ENCODE assay signal across 8 cellular contexts in the genomic region with DNA sequence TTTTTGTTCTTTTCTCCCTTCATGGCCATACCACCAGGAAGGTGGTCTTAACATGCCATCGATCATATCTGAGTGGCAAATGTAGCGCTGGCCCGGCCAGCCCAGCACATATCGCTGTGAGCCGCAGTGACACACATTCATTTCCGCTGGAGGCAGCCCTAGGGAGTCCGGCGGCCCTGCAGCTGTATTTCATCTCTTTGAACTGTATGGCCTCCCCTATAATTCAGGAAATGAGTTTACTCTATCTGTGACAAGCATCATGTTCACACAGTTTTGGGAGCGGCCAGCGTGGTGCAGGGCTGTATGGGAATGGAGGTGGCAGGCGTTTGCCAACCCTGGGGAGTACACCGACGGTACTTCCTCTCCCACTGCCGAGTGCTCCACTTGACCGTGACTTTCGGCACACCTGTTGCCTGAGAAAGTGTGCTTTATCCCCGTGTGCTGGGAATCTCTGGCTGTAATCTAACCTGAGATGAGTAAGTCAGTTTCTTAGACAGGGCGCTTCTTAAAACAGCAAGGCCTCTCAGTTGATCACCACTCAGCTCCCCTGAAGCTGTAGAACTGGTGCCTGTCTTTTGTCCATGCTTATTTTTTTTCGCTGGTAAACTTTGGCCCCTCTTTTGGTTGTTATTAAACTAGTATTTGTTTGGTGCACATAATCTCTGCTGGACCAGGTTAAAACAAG.
A peak's percentile ranks its signal among the peaks of the same experiment; 100 is the strongest.
DNase-seq lines count a peak whose midpoint lies in the region; ATAC-seq, FAIRE-seq and TF ChIP-seq lines count a peak whose summit lies in the region.

No MANE protein-coding gene starts in this region.

- peak overlapping the region; percentile 31 for H3K4me3 ChIP-seq in BLaER1

- no peaks in the 10 kb centered on the region for H3K36me3 ChIP-seq in BLaER1

- ATAC-seq in HG03571 (IDR thresholded peaks at IDR 0.05; ENCODE audit: unreplicated experiment) (peak; percentile 71), WTC11 (no peak)

- FAIRE-seq in H54 (lab: Jason Lieb, UNC), result no peak

- no peaks in the 10 kb centered on the region for H3K27me3 Mint-ChIP-seq in WTC11 (ENCODE audit: low read depth)

- TF ChIP-seq CTCF in GM20000 (IDR thresholded peaks at IDR 0.05; ENCODE audit: extremely low read depth, missing control alignments), result no peak
- no peak for TF ChIP-seq CTCF in WTC11 (IDR thresholded peaks at IDR 0.05)

- peaks cover 84% of the 10 kb centered on the region for H3K4me1 ChIP-seq in BLaER1

- DNase-seq in GM20000 (ENCODE audit: low spot score) (peak; percentile 44), WTC11 (ENCODE audit: low spot score) (no peak), dermis microvascular lymphatic vessel endothelial cell (ENCODE audit: low read depth in 2 of 2) (peak; percentile 23 to 68), H54 (ENCODE audit: insufficient read length, low spot score) (no peak), NCI-H226 (no peak)
- DNase-seq in stimulated activated CD8-positive, alpha-beta memory T cell treated with anti-CD3 and anti-CD28 coated beads, Interleukin-12 subunit alpha, Interleukin-12 subunit beta, amount 100 ng/mL, for 1 hour (ENCODE audit: low read depth), result peak; percentile 31

- no peaks in the 10 kb centered on the region for H3K9me3 Mint-ChIP-seq in WTC11

- peaks cover 26% of the 10 kb centered on the region for H3K4me1 Mint-ChIP-seq in WTC11

- H3K4me2 ChIP-seq in BLaER1, result peak overlapping the region; percentile 91

- H4K20me1 ChIP-seq in BLaER1, result no peaks in the 10 kb centered on the region

- no peaks in the 10 kb centered on the region for H3K9me3 ChIP-seq in BLaER1

- H3K27ac Mint-ChIP-seq in WTC11, result peak overlapping the region; percentile 41; the same call in 1 of the 2 replicates

- peak overlapping the region; percentile 67 for H3K27ac ChIP-seq in BLaER1

- peak overlapping the region; percentile 42; the same call in 1 of the 2 replicates for H3K9ac ChIP-seq in BLaER1

- no peak for TF ChIP-seq POLR2A in H54 (IDR thresholded peaks at IDR 0.05; ENCODE audit: low read depth, low read length)

- POLR2A ChIA-PET in WTC11 (lab: Charles Lee), result no interaction called here

- no peak overlapping the region for H3K4me3 Mint-ChIP-seq in WTC11

- CTCF ChIA-PET in WTC11 (lab: Charles Lee), result no interaction called here

- no peaks in the 10 kb centered on the region for H3K36me3 Mint-ChIP-seq in WTC11

- no peaks in the 10 kb centered on the region for H3K27me3 ChIP-seq in BLaER1

TF ChIP-seq in WTC11, 78 proteins besides CTCF, POLR2A, EP300 and RAD21:
- TF ChIP-seq MLX (CRISPR knock-in tag; IDR thresholded peaks at IDR 0.05) (no peak), E2F5 (CRISPR knock-in tag; IDR thresholded peaks at IDR 0.05) (no peak), SMAD4 (CRISPR knock-in tag; IDR thresholded peaks at IDR 0.05) (no peak), IRF1 (CRISPR knock-in tag; IDR thresholded peaks at IDR 0.05) (no peak), ESRRA (CRISPR knock-in tag; IDR thresholded peaks at IDR 0.05; ENCODE audit: borderline replicate concordance) (no peak), GTF2I (CRISPR knock-in tag; conservative IDR thresholded peaks at IDR 0.05) (no peak), ZNF396 (CRISPR knock-in tag; IDR thresholded peaks at IDR 0.05; ENCODE audit: borderline replicate concordance) (no peak), USF2 (CRISPR knock-in tag; IDR thresholded peaks at IDR 0.05) (no peak), ZNF263 (CRISPR knock-in tag; IDR thresholded peaks at IDR 0.05; ENCODE audit: low read depth) (no peak), EMX1 (CRISPR knock-in tag; IDR thresholded peaks at IDR 0.05) (no peak)
- TF ChIP-seq, protein P1, sequence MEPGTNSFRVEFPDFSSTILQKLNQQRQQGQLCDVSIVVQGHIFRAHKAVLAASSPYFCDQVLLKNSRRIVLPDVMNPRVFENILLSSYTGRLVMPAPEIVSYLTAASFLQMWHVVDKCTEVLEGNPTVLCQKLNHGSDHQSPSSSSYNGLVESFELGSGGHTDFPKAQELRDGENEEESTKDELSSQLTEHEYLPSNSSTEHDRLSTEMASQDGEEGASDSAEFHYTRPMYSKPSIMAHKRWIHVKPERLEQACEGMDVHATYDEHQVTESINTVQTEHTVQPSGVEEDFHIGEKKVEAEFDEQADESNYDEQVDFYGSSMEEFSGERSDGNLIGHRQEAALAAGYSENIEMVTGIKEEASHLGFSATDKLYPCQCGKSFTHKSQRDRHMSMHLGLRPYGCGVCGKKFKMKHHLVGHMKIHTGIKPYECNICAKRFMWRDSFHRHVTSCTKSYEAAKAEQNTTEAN (CRISPR knock-in tag; IDR thresholded peaks at IDR 0.05), result no peak
- TF ChIP-seq, protein P2, sequence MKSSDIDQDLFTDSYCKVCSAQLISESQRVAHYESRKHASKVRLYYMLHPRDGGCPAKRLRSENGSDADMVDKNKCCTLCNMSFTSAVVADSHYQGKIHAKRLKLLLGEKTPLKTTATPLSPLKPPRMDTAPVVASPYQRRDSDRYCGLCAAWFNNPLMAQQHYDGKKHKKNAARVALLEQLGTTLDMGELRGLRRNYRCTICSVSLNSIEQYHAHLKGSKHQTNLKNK (CRISPR knock-in tag; IDR thresholded peaks at IDR 0.05), result no peak

Comparison
In these comparisons a context has a peak if more than half of its experiments do, and no peak if none do; other contexts are left out.
1. DNase-seq: peak in GM20000 (single experiment), dermis microvascular lymphatic vessel endothelial cell (2 of 2) and stimulated activated CD8-positive, alpha-beta memory T cell treated with anti-CD3 and anti-CD28 coated beads, Interleukin-12 subunit alpha, Interleukin-12 subunit beta, amount 100 ng/mL, for 1 hour (single experiment); none in WTC11 (single experiment), H54 (single experiment) and NCI-H226 (single experiment).